In genomic region chr9:104765138-104765537, GRCh38 we compare ENCODE assay signal across 8 cellular contexts. TPM values are rescaled to one million over a fixed set of nuclear protein-coding genes. Genes with fewer than 3 reads are reported as not detected.
DNase-seq lines count a peak whose midpoint lies in the region; ATAC-seq and TF ChIP-seq lines count a peak whose summit lies in the region.

No MANE protein-coding gene starts in this region.

- WGBS in psoas muscle, 3 donors: 33 to 40% (median 35%) methylated on average over 5 of the region's 5 CpGs
- WGBS in prostate gland: 67% methylated on average over 5 of the region's 5 CpGs

- H3K9me3 ChIP-seq in psoas muscle (no peaks in the 10 kb centered on the region), prostate gland (no peaks in the 10 kb centered on the region)

- CTCF ChIA-PET in activated CD4-positive, alpha-beta T cell treated with anti-CD3 and anti-CD28 coated beads, Interleukin-2, amount 10 ng/mL, durations not matched to agents 7 days and 5 days (lab: Charles Lee): no interaction called here
- CTCF ChIA-PET in activated CD8-positive, alpha-beta T cell treated with anti-CD3 and anti-CD28 coated beads, Interleukin-2, amount 10 ng/mL, durations not matched to agents 7 days and 5 days (lab: Charles Lee): no interaction called here

- peaks cover 1% of the 10 kb centered on the region for H3K27me3 Mint-ChIP-seq in activated CD4-positive, alpha-beta T cell treated with anti-CD3 and anti-CD28 coated beads, Interleukin-2, amount 10 ng/mL, durations not matched to agents 7 days and 5 days
- peaks cover 4% of the 10 kb centered on the region for H3K27me3 Mint-ChIP-seq in activated CD8-positive, alpha-beta T cell treated with anti-CD3 and anti-CD28 coated beads, Interleukin-2, amount 10 ng/mL, durations not matched to agents 7 days and 5 days (ENCODE audit: low read depth)

- H3K4me1 ChIP-seq in psoas muscle: peaks cover 21% of the 10 kb centered on the region
- no peaks in the 10 kb centered on the region for H3K4me1 ChIP-seq in prostate gland (replicated peaks)

- H3K4me3 Mint-ChIP-seq in activated CD4-positive, alpha-beta T cell treated with anti-CD3 and anti-CD28 coated beads, Interleukin-2, amount 10 ng/mL, durations not matched to agents 7 days and 5 days: peak overlapping the region; percentile 83
- peak overlapping the region; percentile 86 for H3K4me3 Mint-ChIP-seq in activated CD8-positive, alpha-beta T cell treated with anti-CD3 and anti-CD28 coated beads, Interleukin-2, amount 10 ng/mL, durations not matched to agents 7 days and 5 days

- H3K27me3 ChIP-seq in psoas muscle (ENCODE audit: insufficient read depth in 3 of 3, low read length in 2 of 3) (no peaks in the 10 kb centered on the region), prostate gland (replicated peaks; ENCODE audit: insufficient read depth) (no peaks in the 10 kb centered on the region)

- ATAC-seq in HG02623 (IDR thresholded peaks at IDR 0.05; ENCODE audit: unreplicated experiment) (peak; percentile 26), psoas muscle (no peak)
- ATAC-seq in activated CD8-positive, alpha-beta T cell treated with anti-CD3 and anti-CD28 coated beads, Interleukin-2, amount 10 ng/mL, durations not matched to agents 7 days and 5 days: no peak

- peaks cover 9% of the 10 kb centered on the region for H3K4me1 Mint-ChIP-seq in activated CD4-positive, alpha-beta T cell treated with anti-CD3 and anti-CD28 coated beads, Interleukin-2, amount 10 ng/mL, durations not matched to agents 7 days and 5 days
- H3K4me1 Mint-ChIP-seq in activated CD8-positive, alpha-beta T cell treated with anti-CD3 and anti-CD28 coated beads, Interleukin-2, amount 10 ng/mL, durations not matched to agents 7 days and 5 days (ENCODE audit: low read depth): peaks cover 6% of the 10 kb centered on the region

- POLR2A ChIA-PET in activated CD4-positive, alpha-beta T cell treated with anti-CD3 and anti-CD28 coated beads, Interleukin-2, amount 10 ng/mL, durations not matched to agents 7 days and 5 days (lab: Charles Lee): no interaction called here
- POLR2A ChIA-PET in activated CD8-positive, alpha-beta T cell treated with anti-CD3 and anti-CD28 coated beads, Interleukin-2, amount 10 ng/mL, durations not matched to agents 7 days and 5 days (lab: Charles Lee): no interaction called here

- no peak for TF ChIP-seq CTCF in psoas muscle (IDR thresholded peaks at IDR 0.05)
- TF ChIP-seq CTCF in prostate gland (IDR thresholded peaks at IDR 0.05): no peak

- H3K36me3 ChIP-seq in psoas muscle (ENCODE audit: insufficient read depth in 1 of 2, low read depth in 1 of 2) (peaks cover 0 to 8% of the 10 kb centered on the region in 2 donors), prostate gland (no peaks in the 10 kb centered on the region)

- H3K4me3 ChIP-seq in psoas muscle (peak overlapping the region; percentile 82), prostate gland (no peak overlapping the region)

- no peaks in the 10 kb centered on the region for H3K9me3 Mint-ChIP-seq in activated CD4-positive, alpha-beta T cell treated with anti-CD3 and anti-CD28 coated beads, Interleukin-2, amount 10 ng/mL, durations not matched to agents 7 days and 5 days
- H3K9me3 Mint-ChIP-seq in activated CD8-positive, alpha-beta T cell treated with anti-CD3 and anti-CD28 coated beads, Interleukin-2, amount 10 ng/mL, durations not matched to agents 7 days and 5 days (ENCODE audit: insufficient read depth): no peaks in the 10 kb centered on the region

- TF ChIP-seq POLR2A in prostate gland (IDR thresholded peaks at IDR 0.05): no peak

- no peak overlapping the region for H3K27ac Mint-ChIP-seq in activated CD4-positive, alpha-beta T cell treated with anti-CD3 and anti-CD28 coated beads, Interleukin-2, amount 10 ng/mL, durations not matched to agents 7 days and 5 days
- H3K27ac Mint-ChIP-seq in activated CD8-positive, alpha-beta T cell treated with anti-CD3 and anti-CD28 coated beads, Interleukin-2, amount 10 ng/mL, durations not matched to agents 7 days and 5 days: no peak overlapping the region

- peak overlapping the region; percentile 90 for H3K27ac ChIP-seq in psoas muscle
- H3K27ac ChIP-seq in prostate gland: no peak overlapping the region

- no peak for DNase-seq in activated CD4-positive, alpha-beta T cell treated with anti-CD3 and anti-CD28 coated beads, Interleukin-2, amount 10 ng/mL, durations not matched to agents 7 days and 5 days
- DNase-seq in activated CD4-positive, alpha-beta T cell treated with anti-CD3 and anti-CD28 coated beads, Interleukin-2, amount 50 U/mL, for 4 hours: no peak
- DNase-seq in activated CD8-positive, alpha-beta T cell treated with anti-CD3 and anti-CD28 coated beads, Interleukin-2, amount 10 ng/mL, durations not matched to agents 7 days and 5 days: no peak
- DNase-seq in psoas muscle: no peak
- DNase-seq in dermis blood vessel endothelial cell: no peak
- DNase-seq in prostate gland (ENCODE audit: low spot score): no peak
- DNase-seq in NCI-H446 treated with DMSO at 0.1 percent for 48 hours (lab: John Stamatoyannopoulos, UW): no peak

- intact Hi-C loops in psoas muscle (cut with DNase I): no loop called here
- intact Hi-C loops in prostate gland (cut with DNase I): no loop called here

- no peaks in the 10 kb centered on the region for H3K36me3 Mint-ChIP-seq in activated CD4-positive, alpha-beta T cell treated with anti-CD3 and anti-CD28 coated beads, Interleukin-2, amount 10 ng/mL, durations not matched to agents 7 days and 5 days (ENCODE audit: low read depth)
- peaks cover 6% of the 10 kb centered on the region for H3K36me3 Mint-ChIP-seq in activated CD8-positive, alpha-beta T cell treated with anti-CD3 and anti-CD28 coated beads, Interleukin-2, amount 10 ng/mL, durations not matched to agents 7 days and 5 days (ENCODE audit: low read depth)

RNA-seq across cellular contexts. Expression of gene NIPSNAP3B, which starts 1.2 kb away (rescaled TPM):
- under 1 TPM; 0.74 to 0.79 TPM for total RNA-seq in activated CD4-positive, alpha-beta T cell treated with anti-CD3 and anti-CD28 coated beads, Interleukin-2, amount 10 ng/mL, durations not matched to agents 7 days and 5 days
- total RNA-seq in activated CD8-positive, alpha-beta T cell treated with anti-CD3 and anti-CD28 coated beads, Interleukin-2, amount 10 ng/mL, durations not matched to agents 7 days and 5 days: under 1 TPM; 0.16 to 0.63 TPM
- total RNA-seq in psoas muscle (10 to 100 TPM; 15.1 to 20.3 (median 19.1) TPM), dermis blood vessel endothelial cell (0.19 and 0.85 TPM in 2 replicates), prostate gland (1 to 10 TPM; 2.4 to 3.6 TPM)
- polyA plus RNA-seq in psoas muscle: 10 to 100 TPM in 2 of 3 donors, 1 to 10 TPM in 1; 8.6 to 11.1 (median 10.2) TPM

RNA-seq across cellular contexts. Expression of gene NIPSNAP3A, which starts 17.7 kb away (rescaled TPM):
- 10 to 100 TPM; 20.8 to 22.4 TPM for total RNA-seq in activated CD4-positive, alpha-beta T cell treated with anti-CD3 and anti-CD28 coated beads, Interleukin-2, amount 10 ng/mL, durations not matched to agents 7 days and 5 days
- total RNA-seq in activated CD8-positive, alpha-beta T cell treated with anti-CD3 and anti-CD28 coated beads, Interleukin-2, amount 10 ng/mL, durations not matched to agents 7 days and 5 days: 10 to 100 TPM; 24.1 to 24.6 TPM
- total RNA-seq in psoas muscle (10 to 100 TPM in 2 of 4 donors, 1 to 10 TPM in 2; 4.3 to 19.8 (median 9.7) TPM), dermis blood vessel endothelial cell (44.0 and 52.1 TPM in 2 replicates), prostate gland (10 to 100 TPM; 14.6 to 18.8 TPM)
- polyA plus RNA-seq in psoas muscle: 1 to 10 TPM; 7.0 to 9.7 (median 9.3) TPM
